In the genomic region with DNA sequence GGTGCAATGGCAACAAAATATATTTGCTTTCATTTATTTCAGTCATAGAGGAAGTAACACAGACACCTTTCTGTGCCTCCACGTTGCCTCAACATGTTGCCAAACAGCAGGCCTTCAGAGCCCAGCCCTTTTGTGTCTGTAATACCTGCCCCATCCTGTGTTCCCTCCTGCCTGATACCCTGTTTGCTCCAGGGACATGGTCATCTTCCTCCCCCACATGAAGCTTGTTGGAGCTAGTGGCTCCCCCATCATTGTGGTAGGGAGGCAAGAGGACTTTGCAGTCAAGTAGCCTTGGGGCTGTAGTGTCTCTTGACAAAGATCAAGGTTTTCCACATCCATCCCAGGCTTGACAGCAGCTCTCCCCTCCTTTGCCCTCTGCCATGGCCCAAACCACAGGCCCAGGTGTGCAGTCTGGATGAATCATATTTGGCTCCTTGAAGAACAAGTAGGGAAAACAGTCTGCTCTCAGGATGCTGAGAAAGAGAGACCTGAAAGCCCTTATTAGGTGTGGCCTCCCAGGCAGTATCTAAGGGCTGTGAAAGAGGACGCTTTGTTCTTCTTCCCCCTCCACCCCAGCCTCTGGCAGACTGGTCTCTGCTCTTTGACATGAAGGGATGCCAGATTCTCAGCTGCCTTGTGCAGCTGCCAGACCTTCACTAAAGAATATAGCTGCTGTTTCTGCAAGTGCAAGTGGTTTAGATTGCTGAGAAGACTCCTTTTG, we compare ENCODE assay signal across 14 cellular contexts.
DNase-seq lines count a peak whose midpoint lies in the region; ATAC-seq, FAIRE-seq and TF ChIP-seq lines count a peak whose summit lies in the region.
"Had no signal": no experiment of that assay in that cellular context is flagged by ENCODE, and none has a peak within 500 bp of the region (broad histone marks: within the 10 kb centered on the region; RNA-seq: fewer than 3 reads in every experiment).

No MANE protein-coding gene starts in this region.

- H3K36me3 ChIP-seq in mammary epithelial cell (ENCODE audit: insufficient read depth, low read length): no peaks in the 10 kb centered on the region
- no peaks in the 10 kb centered on the region for H3K36me3 ChIP-seq in keratinocyte (ENCODE audit: control insufficient read depth in 2 of 2, extremely low read depth in 1 of 2, insufficient read depth in 2 of 2, low read length in 2 of 2)
- H3K36me3 ChIP-seq in skeletal muscle tissue (ENCODE audit: control insufficient read depth in 3 of 3, insufficient read depth in 3 of 3, low read length in 3 of 3): no peaks in the 10 kb centered on the region
- H3K36me3 ChIP-seq in endodermal cell (ENCODE audit: control insufficient read depth, insufficient read depth, low read length): no peaks in the 10 kb centered on the region
- H3K36me3 ChIP-seq: BE2C had no signal

- H3K27ac ChIP-seq in mammary epithelial cell (ENCODE audit: insufficient read depth, low read depth, low read length): peak overlapping the region; percentile 78
- H3K27ac ChIP-seq in keratinocyte (ENCODE audit: control insufficient read depth, insufficient read depth, low read length): peak overlapping the region; percentile 63
- peak overlapping the region; percentile 32 for H3K27ac ChIP-seq in skeletal muscle tissue (ENCODE audit: low read depth, low read length)
- no peak overlapping the region for H3K27ac ChIP-seq in endodermal cell (ENCODE audit: low read depth, low read length)
- H3K27ac ChIP-seq: hepatocyte had no signal

- H3K27me3 ChIP-seq in mammary epithelial cell (ENCODE audit: insufficient read depth, low read length): no peaks in the 10 kb centered on the region
- H3K27me3 ChIP-seq in keratinocyte (ENCODE audit: control insufficient read depth, extremely low read depth, insufficient read depth, low read length): no peaks in the 10 kb centered on the region
- H3K27me3 ChIP-seq in skeletal muscle tissue (ENCODE audit: control insufficient read depth in 3 of 3, insufficient read depth in 3 of 3, low read length in 3 of 3): no peaks in the 10 kb centered on the region
- H3K27me3 ChIP-seq in endodermal cell (ENCODE audit: control insufficient read depth, insufficient read depth, low read length, poor library complexity, severe bottlenecking): no peaks in the 10 kb centered on the region
- H3K27me3 ChIP-seq: BE2C, hepatocyte had no signal

- no peak overlapping the region for H3K4me3 Mint-ChIP-seq in endodermal cell

- intact Hi-C loops in mammary epithelial cell (cut with micrococcal nuclease): no loop called here

- H3K4me2 ChIP-seq in mammary epithelial cell (ENCODE audit: insufficient read depth, low read depth, low read length) (peak overlapping the region; percentile 50), keratinocyte (ENCODE audit: control insufficient read depth, extremely low read depth, insufficient read depth, low read depth, low read length) (peak overlapping the region; percentile 65)
- H3K4me2 ChIP-seq: hepatocyte, SK-N-SH had no signal

- no peaks in the 10 kb centered on the region for H3K36me3 Mint-ChIP-seq in endodermal cell (ENCODE audit: low read depth)

- no TSS peak for BruUV-seq in mammary epithelial cell (replicated peaks; lab: Mats Ljungman, UMichigan)

- no peak overlapping the region for H3K27ac Mint-ChIP-seq in endodermal cell

- peak; percentile 96 for FAIRE-seq in keratinocyte (lab: Jason Lieb, UNC)

- H3K9me1 ChIP-seq in keratinocyte (ENCODE audit: control insufficient read depth, extremely low read depth, insufficient read depth, low read length): no peaks in the 10 kb centered on the region

- TF ChIP-seq CTCF in mammary epithelial cell (conservative IDR thresholded peaks at IDR 0.05 in 1 of 2, IDR thresholded peaks at IDR 0.05 in 1 of 2; ENCODE audit: extremely low read depth in 1 of 2, insufficient read depth in 1 of 2, low read depth in 1 of 2, low read length in 2 of 2) (no peak), keratinocyte (optimal IDR thresholded peaks at IDR 0.05 in 1 of 3, IDR thresholded peaks at IDR 0.05 in 1 of 3, conservative IDR thresholded peaks at IDR 0.05 in 1 of 3; ENCODE audit: extremely low read depth in 1 of 3, insufficient read depth in 2 of 3, low read length in 3 of 3) (no peak), endodermal cell (conservative IDR thresholded peaks at IDR 0.05) (no peak)

- in situ Hi-C loops in mammary epithelial cell (cut with MboI; ENCODE audit: low sequenced_read_pairs in 2 of 2): no loop called here

- peak overlapping the region; percentile 80 for H2AFZ ChIP-seq in mammary epithelial cell (ENCODE audit: low read depth, low read length)
- peak overlapping the region; percentile 81 for H2AFZ ChIP-seq in keratinocyte (ENCODE audit: control insufficient read depth, low read length)
- H2AFZ ChIP-seq: hepatocyte had no signal

- no peaks in the 10 kb centered on the region for H3K79me2 ChIP-seq in mammary epithelial cell (ENCODE audit: insufficient read depth, low read length)
- H3K79me2 ChIP-seq in keratinocyte (ENCODE audit: control insufficient read depth, insufficient read depth, low read length): no peaks in the 10 kb centered on the region
- H3K79me2 ChIP-seq: hepatocyte had no signal

- peak; percentile 3 for DNase-seq in M059J (ENCODE audit: low read depth)
- peak; percentile 98 for DNase-seq in mammary epithelial cell
- peak; percentile 66 for DNase-seq in keratinocyte (ENCODE audit: low read depth, low spot score)
- no peak for DNase-seq in endodermal cell
- DNase-seq: activated gamma-delta T cell, BE2C, Kasumi-1, NCI-H1694, SK-N-SH had no signal

- H3K27me3 Mint-ChIP-seq in endodermal cell (ENCODE audit: insufficient read depth): no peaks in the 10 kb centered on the region

- 0% methylated on average over 2 of the region's 2 CpGs for WGBS in mammary epithelial cell (ENCODE audit: low coverage, missing lambda C conversion rate)
- 98 to 100% methylated on average over 1 to 2 of the region's 2 CpGs for WGBS in endodermal cell (ENCODE audit: insufficient coverage in 1 of 2, insufficient read length in 1 of 2), 2 experiments

- dilution Hi-C loops in mammary epithelial cell (cut with HindIII; ENCODE audit: low sequenced_read_pairs): no loop called here
- dilution Hi-C loops in keratinocyte (cut with MboI; ENCODE audit: extremely low pct_ligation_motif_present, low sequenced_read_pairs): no loop called here

- H3K9ac ChIP-seq in mammary epithelial cell (ENCODE audit: insufficient read depth, low read length) (peak overlapping the region; percentile 32), keratinocyte (ENCODE audit: control insufficient read depth, extremely low read depth, insufficient read depth, low read length) (no peak overlapping the region), skeletal muscle tissue (ENCODE audit: low read depth in 1 of 3, low read length in 3 of 3) (no peak overlapping the region), endodermal cell (ENCODE audit: extremely low read depth, low read length, poor library complexity, severe bottlenecking) (no peak overlapping the region)
- H3K9ac ChIP-seq: SK-N-SH had no signal

- no peaks in the 10 kb centered on the region for H3K9me3 Mint-ChIP-seq in endodermal cell

- H3K9me3 ChIP-seq in mammary epithelial cell (replicated peaks; ENCODE audit: insufficient read depth, low read length) (no peaks in the 10 kb centered on the region), keratinocyte (ENCODE audit: control insufficient read depth, low read depth, low read length) (no peaks in the 10 kb centered on the region), skeletal muscle tissue (ENCODE audit: control insufficient read depth in 3 of 3, low read length in 3 of 3) (no peaks in the 10 kb centered on the region), endodermal cell (ENCODE audit: control insufficient read depth, low read length) (peaks cover 5% of the 10 kb centered on the region)
- H3K9me3 ChIP-seq: BE2C, SK-N-SH had no signal

- ATAC-seq in GM18502 (IDR thresholded peaks at IDR 0.05; ENCODE audit: poor library complexity, unreplicated experiment) (no peak), HG03520 (IDR thresholded peaks at IDR 0.05; ENCODE audit: unreplicated experiment) (no peak), HG02763 (IDR thresholded peaks at IDR 0.05; ENCODE audit: unreplicated experiment) (no peak)

- no peaks in the 10 kb centered on the region for H3K4me1 Mint-ChIP-seq in endodermal cell

- H3K4me1 ChIP-seq in mammary epithelial cell (ENCODE audit: insufficient read depth, low read length): peaks cover 28% of the 10 kb centered on the region
- peaks cover 18% of the 10 kb centered on the region for H3K4me1 ChIP-seq in keratinocyte (ENCODE audit: control insufficient read depth, extremely low read depth, insufficient read depth, low read length)
- peaks cover 4 to 9% (median 7%) of the 10 kb centered on the region in 3 donors for H3K4me1 ChIP-seq in skeletal muscle tissue (ENCODE audit: control insufficient read depth in 3 of 3, insufficient read depth in 3 of 3, low read length in 3 of 3)
- H3K4me1 ChIP-seq in endodermal cell (ENCODE audit: control insufficient read depth, insufficient read depth, low read length): no peaks in the 10 kb centered on the region
- H3K4me1 ChIP-seq: BE2C had no signal

- CTCF ChIA-PET in mammary epithelial cell (lab: Charles Lee; ENCODE audit: low non-redundant PET): interaction anchor here (0.6 kb wide), 1 partner anchor 92 kb away, joined by 3 read pairs; no protein-coding TSS in a partner anchor

- H4K20me1 ChIP-seq in mammary epithelial cell (ENCODE audit: insufficient read depth, low read length) (no peaks in the 10 kb centered on the region), keratinocyte (ENCODE audit: control insufficient read depth, extremely low read depth, insufficient read depth, low read length) (no peaks in the 10 kb centered on the region)

- H3K4me3 ChIP-seq in mammary epithelial cell (replicated peaks in 1 of 3; ENCODE audit: insufficient read depth in 1 of 3, low read depth in 2 of 3, low read length in 3 of 3) (no peak overlapping the region), keratinocyte (ENCODE audit: control insufficient read depth in 2 of 3, extremely low read depth in 1 of 3, insufficient read depth in 2 of 3, low read depth in 1 of 3, low read length in 3 of 3) (no peak overlapping the region), skeletal muscle tissue (ENCODE audit: low read length in 3 of 3) (no peak overlapping the region), endodermal cell (ENCODE audit: low read length) (no peak overlapping the region)
- H3K4me3 ChIP-seq: hepatocyte had no signal
